In genomic region chr1:7664893-7665250, GRCh38 we compare ENCODE assay signal across 8 cellular contexts.
"Had no signal": no experiment of that assay in that cellular context is flagged by ENCODE, and none has a peak within 500 bp of the region (broad histone marks: within the 10 kb centered on the region; RNA-seq: fewer than 3 reads in every experiment).

No MANE protein-coding gene starts in this region.

- H3K4me2 ChIP-seq: KMS-11 had no signal

- H3K27ac ChIP-seq: HL-60, KMS-11 had no signal

- H3K27ac Mint-ChIP-seq: IgD-negative memory B cell had no signal

- DNase-seq: IMR-90, KBM-7, KG1 had no signal

- H3K4me3 ChIP-seq: K562 had no signal

- H3K36me3 Mint-ChIP-seq: IgD-negative memory B cell had no signal

- H3K4me3 Mint-ChIP-seq: IgD-negative memory B cell had no signal

- ATAC-seq: HepG2, K562 had no signal

- H3K9me3 Mint-ChIP-seq: IgD-negative memory B cell had no signal

- H3K9ac ChIP-seq: KMS-11 had no signal
